In genomic region chr18:63318882-63319382, GRCh38 we compare ENCODE assay signal across 8 cellular contexts. TPM values are rescaled to one million over a fixed set of nuclear protein-coding genes. Genes with fewer than 3 reads are reported as not detected.
DNase-seq lines count a peak whose midpoint lies in the region; ATAC-seq and TF ChIP-seq lines count a peak whose summit lies in the region.

No MANE protein-coding gene starts in this region.

- H3K27me3 ChIP-seq in HAP-1 (ENCODE audit: low read depth) (no peaks in the 10 kb centered on the region), SJCRH30 (no peaks in the 10 kb centered on the region), skeletal muscle tissue (ENCODE audit: control insufficient read depth in 3 of 3, insufficient read depth in 3 of 3, low read length in 3 of 3) (no peaks in the 10 kb centered on the region)

- in situ Hi-C loops in HAP-1 (cut with MboI; ENCODE audit: low sequenced_read_pairs) = loop anchor here (5.0 to 25.0 kb wide), 2 partner anchors 182 to 302 kb away; no protein-coding TSS in a partner anchor

- TF ChIP-seq CTCF in fibroblast of villous mesenchyme (IDR thresholded peaks at IDR 0.05; ENCODE audit: insufficient read depth, low read depth, low read length) = no peak

- peak overlapping the region; percentile 55 for H3K4me3 ChIP-seq in HAP-1
- peak overlapping the region; percentile 72 for H3K4me3 ChIP-seq in SJCRH30
- H3K4me3 ChIP-seq in fibroblast of villous mesenchyme (ENCODE audit: low read depth, low read length) = peak overlapping the region; percentile 69
- peak overlapping the region; percentile 83 to 89 (median 88) for H3K4me3 ChIP-seq in skeletal muscle tissue (ENCODE audit: low read length in 3 of 3)

- H3K9me3 ChIP-seq in HAP-1 = no peaks in the 10 kb centered on the region
- H3K9me3 ChIP-seq in SJCRH30 (replicated peaks) = no peaks in the 10 kb centered on the region
- H3K9me3 ChIP-seq in skeletal muscle tissue (ENCODE audit: control insufficient read depth in 3 of 3, low read length in 3 of 3) = no peaks in the 10 kb centered on the region

- H3K9ac ChIP-seq in skeletal muscle tissue (ENCODE audit: low read depth in 1 of 3, low read length in 3 of 3) = peak overlapping the region; percentile 73 to 85 (median 82)

- DNase-seq in HAP-1 (ENCODE audit: low spot score in 2 of 2) (no peak), SJCRH30 (no peak), fibroblast of villous mesenchyme (ENCODE audit: low read depth) (peak; percentile 16), NOMO-1 treated with DMSO at 0.1 percent for 48 hours (lab: John Stamatoyannopoulos, UW; ENCODE audit: unreplicated experiment) (no peak), COR-L47 (lab: John Stamatoyannopoulos, UW) (no peak), CD1c-positive myeloid dendritic cell (ENCODE audit: extremely low spot score) (no peak)

- H3K27ac ChIP-seq in SJCRH30 (no peak overlapping the region), skeletal muscle tissue (ENCODE audit: low read depth, low read length) (peak overlapping the region; percentile 74)

- no peak for ATAC-seq in GM18870 (IDR thresholded peaks at IDR 0.05; ENCODE audit: unreplicated experiment)

- H3K4me1 ChIP-seq in HAP-1 (peaks cover 18% of the 10 kb centered on the region), SJCRH30 (no peaks in the 10 kb centered on the region), skeletal muscle tissue (ENCODE audit: control insufficient read depth in 3 of 3, insufficient read depth in 3 of 3, low read length in 3 of 3) (peaks cover 16 to 26% (median 18%) of the 10 kb centered on the region in 3 donors)

- no peaks in the 10 kb centered on the region for H3K36me3 ChIP-seq in HAP-1 (replicated peaks)
- no peaks in the 10 kb centered on the region for H3K36me3 ChIP-seq in SJCRH30
- H3K36me3 ChIP-seq in skeletal muscle tissue (ENCODE audit: control insufficient read depth in 3 of 3, insufficient read depth in 3 of 3, low read length in 3 of 3) = no peaks in the 10 kb centered on the region

RNA-seq across cellular contexts. Expression of gene BCL2, which starts 0.6 kb away (rescaled TPM):
- 6.0 and 6.8 TPM in 2 replicates for total RNA-seq in SJCRH30 (2014; rRNA removed; shearing (Covaris generic))
- total RNA-seq in fibroblast of villous mesenchyme = 0.64 and 0.86 TPM in 2 replicates
- 39.1 TPM for total RNA-seq in skeletal muscle tissue

RNA-seq across cellular contexts. Expression of gene KDSR, which starts 48.1 kb away (rescaled TPM):
- 13.8 and 15.3 TPM in 2 replicates for total RNA-seq in SJCRH30 (2014; rRNA removed; shearing (Covaris generic))
- 26.8 and 31.2 TPM in 2 replicates for total RNA-seq in fibroblast of villous mesenchyme
- 12.5 TPM for total RNA-seq in skeletal muscle tissue
